In genomic region chr19:13068064-13068807, GRCh38 we compare ENCODE assay signal across 1 cellular context.
TF ChIP-seq lines count a peak whose summit lies in the region.

No MANE protein-coding gene starts in this region.

TF ChIP-seq in K562, 482 proteins besides CTCF, POLR2A, EP300 and RAD21 (continues in another document):
- no peak for TF ChIP-seq ZNF57 (CRISPR knock-in tag; IDR thresholded peaks at IDR 0.05)
- TF ChIP-seq ZNF668 (CRISPR knock-in tag; IDR thresholded peaks at IDR 0.05): no peak
- TF ChIP-seq FOXK2 (conservative IDR thresholded peaks at IDR 0.05 in 1 of 2, IDR thresholded peaks at IDR 0.05 in 1 of 2; ENCODE audit: low read depth in 2 of 2): peak in 1 of 2 experiments; percentile 26; a peak in 2 of 4 replicates
- TF ChIP-seq, protein P1, sequence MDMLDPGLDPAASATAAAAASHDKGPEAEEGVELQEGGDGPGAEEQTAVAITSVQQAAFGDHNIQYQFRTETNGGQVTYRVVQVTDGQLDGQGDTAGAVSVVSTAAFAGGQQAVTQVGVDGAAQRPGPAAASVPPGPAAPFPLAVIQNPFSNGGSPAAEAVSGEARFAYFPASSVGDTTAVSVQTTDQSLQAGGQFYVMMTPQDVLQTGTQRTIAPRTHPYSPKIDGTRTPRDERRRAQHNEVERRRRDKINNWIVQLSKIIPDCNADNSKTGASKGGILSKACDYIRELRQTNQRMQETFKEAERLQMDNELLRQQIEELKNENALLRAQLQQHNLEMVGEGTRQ (CRISPR knock-in tag; IDR thresholded peaks at IDR 0.05): 0 out of 2 replicates have a peak, but pooled peaks have one; percentile 18
- no peak for TF ChIP-seq LARP7 (IDR thresholded peaks at IDR 0.05)
- no peak for TF ChIP-seq NR4A1 (CRISPR knock-in tag; IDR thresholded peaks at IDR 0.05)
- no peak for TF ChIP-seq NR4A1 (tag; IDR thresholded peaks at IDR 0.05)
- TF ChIP-seq HDAC1 (IDR thresholded peaks at IDR 0.05): peak in 1 of 2 experiments; percentile 25; a peak in 1 of 4 replicates
- TF ChIP-seq ZNF780A (CRISPR knock-in tag; IDR thresholded peaks at IDR 0.05): no peak
- TF ChIP-seq, protein P2, sequence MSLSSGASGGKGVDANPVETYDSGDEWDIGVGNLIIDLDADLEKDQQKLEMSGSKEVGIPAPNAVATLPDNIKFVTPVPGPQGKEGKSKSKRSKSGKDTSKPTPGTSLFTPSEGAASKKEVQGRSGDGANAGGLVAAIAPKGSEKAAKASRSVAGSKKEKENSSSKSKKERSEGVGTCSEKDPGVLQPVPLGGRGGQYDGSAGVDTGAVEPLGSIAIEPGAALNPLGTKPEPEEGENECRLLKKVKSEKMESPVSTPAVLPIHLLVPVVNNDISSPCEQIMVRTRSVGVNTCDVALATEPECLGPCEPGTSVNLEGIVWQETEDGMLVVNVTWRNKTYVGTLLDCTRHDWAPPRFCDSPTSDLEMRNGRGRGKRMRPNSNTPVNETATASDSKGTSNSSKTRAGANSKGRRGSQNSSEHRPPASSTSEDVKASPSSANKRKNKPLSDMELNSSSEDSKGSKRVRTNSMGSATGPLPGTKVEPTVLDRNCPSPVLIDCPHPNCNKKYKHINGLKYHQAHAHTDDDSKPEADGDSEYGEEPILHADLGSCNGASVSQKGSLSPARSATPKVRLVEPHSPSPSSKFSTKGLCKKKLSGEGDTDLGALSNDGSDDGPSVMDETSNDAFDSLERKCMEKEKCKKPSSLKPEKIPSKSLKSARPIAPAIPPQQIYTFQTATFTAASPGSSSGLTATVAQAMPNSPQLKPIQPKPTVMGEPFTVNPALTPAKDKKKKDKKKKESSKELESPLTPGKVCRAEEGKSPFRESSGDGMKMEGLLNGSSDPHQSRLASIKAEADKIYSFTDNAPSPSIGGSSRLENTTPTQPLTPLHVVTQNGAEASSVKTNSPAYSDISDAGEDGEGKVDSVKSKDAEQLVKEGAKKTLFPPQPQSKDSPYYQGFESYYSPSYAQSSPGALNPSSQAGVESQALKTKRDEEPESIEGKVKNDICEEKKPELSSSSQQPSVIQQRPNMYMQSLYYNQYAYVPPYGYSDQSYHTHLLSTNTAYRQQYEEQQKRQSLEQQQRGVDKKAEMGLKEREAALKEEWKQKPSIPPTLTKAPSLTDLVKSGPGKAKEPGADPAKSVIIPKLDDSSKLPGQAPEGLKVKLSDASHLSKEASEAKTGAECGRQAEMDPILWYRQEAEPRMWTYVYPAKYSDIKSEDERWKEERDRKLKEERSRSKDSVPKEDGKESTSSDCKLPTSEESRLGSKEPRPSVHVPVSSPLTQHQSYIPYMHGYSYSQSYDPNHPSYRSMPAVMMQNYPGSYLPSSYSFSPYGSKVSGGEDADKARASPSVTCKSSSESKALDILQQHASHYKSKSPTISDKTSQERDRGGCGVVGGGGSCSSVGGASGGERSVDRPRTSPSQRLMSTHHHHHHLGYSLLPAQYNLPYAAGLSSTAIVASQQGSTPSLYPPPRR (CRISPR knock-in tag; IDR thresholded peaks at IDR 0.05; ENCODE audit: borderline replicate concordance): no peak
- no peak for TF ChIP-seq NR1H2 (CRISPR knock-in tag; IDR thresholded peaks at IDR 0.05)
- TF ChIP-seq, protein P3, sequence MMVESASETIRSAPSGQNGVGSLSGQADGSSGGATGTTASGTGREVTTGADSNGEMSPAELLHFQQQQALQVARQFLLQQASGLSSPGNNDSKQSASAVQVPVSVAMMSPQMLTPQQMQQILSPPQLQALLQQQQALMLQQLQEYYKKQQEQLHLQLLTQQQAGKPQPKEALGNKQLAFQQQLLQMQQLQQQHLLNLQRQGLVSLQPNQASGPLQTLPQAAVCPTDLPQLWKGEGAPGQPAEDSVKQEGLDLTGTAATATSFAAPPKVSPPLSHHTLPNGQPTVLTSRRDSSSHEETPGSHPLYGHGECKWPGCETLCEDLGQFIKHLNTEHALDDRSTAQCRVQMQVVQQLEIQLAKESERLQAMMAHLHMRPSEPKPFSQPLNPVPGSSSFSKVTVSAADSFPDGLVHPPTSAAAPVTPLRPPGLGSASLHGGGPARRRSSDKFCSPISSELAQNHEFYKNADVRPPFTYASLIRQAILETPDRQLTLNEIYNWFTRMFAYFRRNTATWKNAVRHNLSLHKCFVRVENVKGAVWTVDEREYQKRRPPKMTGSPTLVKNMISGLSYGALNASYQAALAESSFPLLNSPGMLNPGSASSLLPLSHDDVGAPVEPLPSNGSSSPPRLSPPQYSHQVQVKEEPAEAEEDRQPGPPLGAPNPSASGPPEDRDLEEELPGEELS (CRISPR knock-in tag; IDR thresholded peaks at IDR 0.05; ENCODE audit: borderline replicate concordance): no peak
- TF ChIP-seq, protein P4, sequence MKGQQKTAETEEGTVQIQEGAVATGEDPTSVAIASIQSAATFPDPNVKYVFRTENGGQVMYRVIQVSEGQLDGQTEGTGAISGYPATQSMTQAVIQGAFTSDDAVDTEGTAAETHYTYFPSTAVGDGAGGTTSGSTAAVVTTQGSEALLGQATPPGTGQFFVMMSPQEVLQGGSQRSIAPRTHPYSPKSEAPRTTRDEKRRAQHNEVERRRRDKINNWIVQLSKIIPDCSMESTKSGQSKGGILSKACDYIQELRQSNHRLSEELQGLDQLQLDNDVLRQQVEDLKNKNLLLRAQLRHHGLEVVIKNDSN (CRISPR knock-in tag; IDR thresholded peaks at IDR 0.05): 0 out of 2 replicates have a peak, but pooled peaks have one; percentile 22
- TF ChIP-seq, protein P5, sequence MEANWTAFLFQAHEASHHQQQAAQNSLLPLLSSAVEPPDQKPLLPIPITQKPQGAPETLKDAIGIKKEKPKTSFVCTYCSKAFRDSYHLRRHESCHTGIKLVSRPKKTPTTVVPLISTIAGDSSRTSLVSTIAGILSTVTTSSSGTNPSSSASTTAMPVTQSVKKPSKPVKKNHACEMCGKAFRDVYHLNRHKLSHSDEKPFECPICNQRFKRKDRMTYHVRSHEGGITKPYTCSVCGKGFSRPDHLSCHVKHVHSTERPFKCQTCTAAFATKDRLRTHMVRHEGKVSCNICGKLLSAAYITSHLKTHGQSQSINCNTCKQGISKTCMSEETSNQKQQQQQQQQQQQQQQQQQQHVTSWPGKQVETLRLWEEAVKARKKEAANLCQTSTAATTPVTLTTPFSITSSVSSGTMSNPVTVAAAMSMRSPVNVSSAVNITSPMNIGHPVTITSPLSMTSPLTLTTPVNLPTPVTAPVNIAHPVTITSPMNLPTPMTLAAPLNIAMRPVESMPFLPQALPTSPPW (CRISPR knock-in tag; IDR thresholded peaks at IDR 0.05): peak; percentile 62; the same call in 1 of the 2 replicates
- peak; percentile 44; the same call in 1 of the 2 replicates for TF ChIP-seq CXXC5 (CRISPR knock-in tag; IDR thresholded peaks at IDR 0.05)
- TF ChIP-seq, protein P6, sequence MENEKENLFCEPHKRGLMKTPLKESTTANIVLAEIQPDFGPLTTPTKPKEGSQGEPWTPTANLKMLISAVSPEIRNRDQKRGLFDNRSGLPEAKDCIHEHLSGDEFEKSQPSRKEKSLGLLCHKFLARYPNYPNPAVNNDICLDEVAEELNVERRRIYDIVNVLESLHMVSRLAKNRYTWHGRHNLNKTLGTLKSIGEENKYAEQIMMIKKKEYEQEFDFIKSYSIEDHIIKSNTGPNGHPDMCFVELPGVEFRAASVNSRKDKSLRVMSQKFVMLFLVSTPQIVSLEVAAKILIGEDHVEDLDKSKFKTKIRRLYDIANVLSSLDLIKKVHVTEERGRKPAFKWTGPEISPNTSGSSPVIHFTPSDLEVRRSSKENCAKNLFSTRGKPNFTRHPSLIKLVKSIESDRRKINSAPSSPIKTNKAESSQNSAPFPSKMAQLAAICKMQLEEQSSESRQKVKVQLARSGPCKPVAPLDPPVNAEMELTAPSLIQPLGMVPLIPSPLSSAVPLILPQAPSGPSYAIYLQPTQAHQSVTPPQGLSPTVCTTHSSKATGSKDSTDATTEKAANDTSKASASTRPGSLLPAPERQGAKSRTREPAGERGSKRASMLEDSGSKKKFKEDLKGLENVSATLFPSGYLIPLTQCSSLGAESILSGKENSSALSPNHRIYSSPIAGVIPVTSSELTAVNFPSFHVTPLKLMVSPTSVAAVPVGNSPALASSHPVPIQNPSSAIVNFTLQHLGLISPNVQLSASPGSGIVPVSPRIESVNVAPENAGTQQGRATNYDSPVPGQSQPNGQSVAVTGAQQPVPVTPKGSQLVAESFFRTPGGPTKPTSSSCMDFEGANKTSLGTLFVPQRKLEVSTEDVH (IDR thresholded peaks at IDR 0.05; ENCODE audit: low read depth, partially characterized antibody): no peak
- no peak for TF ChIP-seq ZZZ3 (IDR thresholded peaks at IDR 0.05)
- TF ChIP-seq ARID3A (IDR thresholded peaks at IDR 0.05; ENCODE audit: borderline replicate concordance, low read depth, low read length): no peak
- TF ChIP-seq ZNF699 (CRISPR knock-in tag; IDR thresholded peaks at IDR 0.05; ENCODE audit: insufficient replicate concordance): no peak
- TF ChIP-seq ETV6 (IDR thresholded peaks at IDR 0.05; ENCODE audit: borderline replicate concordance in 1 of 2, low read depth in 2 of 2, low read length in 1 of 2): no peak
- no peak for TF ChIP-seq ETV6 (CRISPR knock-in tag; IDR thresholded peaks at IDR 0.05; ENCODE audit: borderline replicate concordance)
- TF ChIP-seq FOXA3 (CRISPR knock-in tag; conservative IDR thresholded peaks at IDR 0.05 in 1 of 2, IDR thresholded peaks at IDR 0.05 in 1 of 2): no peak
- 0 out of 2 replicates have a peak, but pooled peaks have one; percentile 17 for TF ChIP-seq ELF4 (CRISPR knock-in tag; IDR thresholded peaks at IDR 0.05)
- no peak for TF ChIP-seq C11orf30 (IDR thresholded peaks at IDR 0.05; ENCODE audit: low read depth)
- TF ChIP-seq PBX2 (CRISPR knock-in tag; IDR thresholded peaks at IDR 0.05; ENCODE audit: low read depth): no peak
- no peak for TF ChIP-seq PBX2 (tag; conservative IDR thresholded peaks at IDR 0.05; ENCODE audit: low read depth)
- TF ChIP-seq BHLHE40 (IDR thresholded peaks at IDR 0.05; ENCODE audit: low read length): peak; percentile 86
- no peak for TF ChIP-seq KLF13 (tag; IDR thresholded peaks at IDR 0.05; ENCODE audit: borderline replicate concordance, low read depth)
- TF ChIP-seq BACH1 (tag; IDR thresholded peaks at IDR 0.05): no peak
- peak; percentile 44; the same call in 1 of the 2 replicates for TF ChIP-seq L3MBTL2 (IDR thresholded peaks at IDR 0.05)
- TF ChIP-seq, protein P7, sequence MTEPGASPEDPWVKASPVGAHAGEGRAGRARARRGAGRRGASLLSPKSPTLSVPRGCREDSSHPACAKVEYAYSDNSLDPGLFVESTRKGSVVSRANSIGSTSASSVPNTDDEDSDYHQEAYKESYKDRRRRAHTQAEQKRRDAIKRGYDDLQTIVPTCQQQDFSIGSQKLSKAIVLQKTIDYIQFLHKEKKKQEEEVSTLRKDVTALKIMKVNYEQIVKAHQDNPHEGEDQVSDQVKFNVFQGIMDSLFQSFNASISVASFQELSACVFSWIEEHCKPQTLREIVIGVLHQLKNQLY (CRISPR knock-in tag; conservative IDR thresholded peaks at IDR 0.05): no peak
- no peak for TF ChIP-seq KAT8 (IDR thresholded peaks at IDR 0.05; ENCODE audit: low read depth)
- no peak for TF ChIP-seq MCM2 (IDR thresholded peaks at IDR 0.05; ENCODE audit: low read depth)
- TF ChIP-seq NFRKB (IDR thresholded peaks at IDR 0.05; ENCODE audit: low read depth): no peak
- TF ChIP-seq, protein P8, sequence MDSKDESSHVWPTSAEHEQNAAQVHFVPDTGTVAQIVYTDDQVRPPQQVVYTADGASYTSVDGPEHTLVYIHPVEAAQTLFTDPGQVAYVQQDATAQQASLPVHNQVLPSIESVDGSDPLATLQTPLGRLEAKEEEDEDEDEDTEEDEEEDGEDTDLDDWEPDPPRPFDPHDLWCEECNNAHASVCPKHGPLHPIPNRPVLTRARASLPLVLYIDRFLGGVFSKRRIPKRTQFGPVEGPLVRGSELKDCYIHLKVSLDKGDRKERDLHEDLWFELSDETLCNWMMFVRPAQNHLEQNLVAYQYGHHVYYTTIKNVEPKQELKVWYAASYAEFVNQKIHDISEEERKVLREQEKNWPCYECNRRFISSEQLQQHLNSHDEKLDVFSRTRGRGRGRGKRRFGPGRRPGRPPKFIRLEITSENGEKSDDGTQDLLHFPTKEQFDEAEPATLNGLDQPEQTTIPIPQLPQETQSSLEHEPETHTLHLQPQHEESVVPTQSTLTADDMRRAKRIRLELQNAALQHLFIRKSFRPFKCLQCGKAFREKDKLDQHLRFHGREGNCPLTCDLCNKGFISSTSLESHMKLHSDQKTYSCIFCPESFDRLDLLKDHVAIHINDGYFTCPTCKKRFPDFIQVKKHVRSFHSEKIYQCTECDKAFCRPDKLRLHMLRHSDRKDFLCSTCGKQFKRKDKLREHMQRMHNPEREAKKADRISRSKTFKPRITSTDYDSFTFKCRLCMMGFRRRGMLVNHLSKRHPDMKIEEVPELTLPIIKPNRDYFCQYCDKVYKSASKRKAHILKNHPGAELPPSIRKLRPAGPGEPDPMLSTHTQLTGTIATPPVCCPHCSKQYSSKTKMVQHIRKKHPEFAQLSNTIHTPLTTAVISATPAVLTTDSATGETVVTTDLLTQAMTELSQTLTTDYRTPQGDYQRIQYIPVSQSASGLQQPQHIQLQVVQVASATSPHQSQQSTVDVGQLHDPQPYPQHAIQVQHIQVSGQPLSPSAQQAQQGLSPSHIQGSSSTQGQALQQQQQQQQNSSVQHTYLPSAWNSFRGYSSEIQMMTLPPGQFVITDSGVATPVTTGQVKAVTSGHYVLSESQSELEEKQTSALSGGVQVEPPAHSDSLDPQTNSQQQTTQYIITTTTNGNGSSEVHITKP (IDR thresholded peaks at IDR 0.05; ENCODE audit: partially characterized antibody): no peak
- TF ChIP-seq LCOR (CRISPR knock-in tag; IDR thresholded peaks at IDR 0.05): no peak
- no peak for TF ChIP-seq ZNF316 (IDR thresholded peaks at IDR 0.05)
- TF ChIP-seq ZKSCAN3 (CRISPR knock-in tag; IDR thresholded peaks at IDR 0.05): no peak
- TF ChIP-seq IFI16 (CRISPR knock-in tag; IDR thresholded peaks at IDR 0.05): no peak
